Comparison of ENCODE assay signal across 16 cellular contexts in genomic region chr13:98439136-98439828, GRCh38.
DNase-seq lines count a peak whose midpoint lies in the region; ATAC-seq and TF ChIP-seq lines count a peak whose summit lies in the region.
"Had no signal": no experiment of that assay in that cellular context is flagged by ENCODE, and none has a peak within 500 bp of the region (broad histone marks: within the 10 kb centered on the region; RNA-seq: fewer than 3 reads in every experiment).

No MANE protein-coding gene starts in this region.

- DNase-seq in Karpas-422 (no peak), chondrocyte (ENCODE audit: low spot score) (peak; percentile 67), neural crest cell (ENCODE audit: low read depth, low spot score) (no peak), natural killer cell (no peak), SW480 (ENCODE audit: low spot score) (no peak), NCI-H526 treated with DMSO at 0.1 percent for 48 hours (lab: John Stamatoyannopoulos, UW) (no peak), activated gamma-delta T cell (lab: John Stamatoyannopoulos, UW) (no peak)
- DNase-seq: BE2C; CD4-positive, alpha-beta memory T cell; DMS153; DND-41; GF-D8; GOT3; H9 had no signal

- H3K27me3 ChIP-seq in Karpas-422 (ENCODE audit: low read length), result no peaks in the 10 kb centered on the region
- H3K27me3 ChIP-seq: BE2C had no signal

- intact Hi-C loops in natural killer cell (cut with micrococcal nuclease), result no loop called here

- H3K4me2 ChIP-seq in Karpas-422 (ENCODE audit: low read depth, low read length, poor library complexity, severe bottlenecking), result no peak overlapping the region
- H3K4me2 ChIP-seq: A549 had no signal

- H3K27me3 Mint-ChIP-seq in chondrocyte (ENCODE audit: low read depth) (no peaks in the 10 kb centered on the region), neural crest cell (ENCODE audit: low read depth) (peaks cover 3% of the 10 kb centered on the region), natural killer cell (ENCODE audit: low read depth in 2 of 2) (peaks cover 0 to 2% of the 10 kb centered on the region in 2 donors)

- no peak overlapping the region for H3K9ac ChIP-seq in Karpas-422 (ENCODE audit: low read length)

- H3K27ac Mint-ChIP-seq in chondrocyte (ENCODE audit: unreplicated experiment) (no peak overlapping the region), neural crest cell (ENCODE audit: unreplicated experiment) (peak overlapping the region; percentile 12), natural killer cell (no peak overlapping the region)
- H3K27ac Mint-ChIP-seq: CD4-positive, alpha-beta memory T cell had no signal

- no peak overlapping the region for H3K27ac ChIP-seq in Karpas-422 (ENCODE audit: low read length)
- H3K27ac ChIP-seq: A549, C4-2B had no signal

- H3K4me3 ChIP-seq in Karpas-422 (ENCODE audit: low read length), result peak overlapping the region; percentile 25; the same call in 1 of the 2 replicates
- H3K4me3 ChIP-seq: A549 had no signal

- H3K9me3 Mint-ChIP-seq in chondrocyte (ENCODE audit: low read depth) (no peaks in the 10 kb centered on the region), neural crest cell (no peaks in the 10 kb centered on the region), natural killer cell (no peaks in the 10 kb centered on the region)
- H3K9me3 Mint-ChIP-seq: CD4-positive, alpha-beta memory T cell; H9 had no signal

- no peak overlapping the region for H2AFZ ChIP-seq in Karpas-422 (ENCODE audit: low read length)

- H3K4me3 Mint-ChIP-seq in chondrocyte (ENCODE audit: unreplicated experiment) (no peak overlapping the region), neural crest cell (peak overlapping the region; percentile 38), natural killer cell (no peak overlapping the region)
- H3K4me3 Mint-ChIP-seq: CD4-positive, alpha-beta memory T cell; H9 had no signal

- no peaks in the 10 kb centered on the region for H3K79me2 ChIP-seq in Karpas-422 (ENCODE audit: low read length)

- H3K4me1 ChIP-seq in Karpas-422 (ENCODE audit: low read length), result peaks cover 39% of the 10 kb centered on the region

- peaks cover 19% of the 10 kb centered on the region for H3K4me1 Mint-ChIP-seq in chondrocyte (ENCODE audit: low read depth)
- H3K4me1 Mint-ChIP-seq in neural crest cell, result peaks cover 4% of the 10 kb centered on the region
- H3K4me1 Mint-ChIP-seq in natural killer cell, result no peaks in the 10 kb centered on the region
- H3K4me1 Mint-ChIP-seq: H9 had no signal

- no peak for ATAC-seq in natural killer cell
- ATAC-seq: A549 had no signal

- no peak for TF ChIP-seq CTCF in chondrocyte (IDR thresholded peaks at IDR 0.05)
- TF ChIP-seq CTCF in neural crest cell (conservative IDR thresholded peaks at IDR 0.05), result no peak
- TF ChIP-seq CTCF in natural killer cell (IDR thresholded peaks at IDR 0.05), result no peak

- H3K36me3 Mint-ChIP-seq in chondrocyte (ENCODE audit: low read depth), result peaks cover 34% of the 10 kb centered on the region
- peaks cover 15% of the 10 kb centered on the region for H3K36me3 Mint-ChIP-seq in neural crest cell (ENCODE audit: low read depth)
- no peaks in the 10 kb centered on the region for H3K36me3 Mint-ChIP-seq in natural killer cell
- H3K36me3 Mint-ChIP-seq: CD4-positive, alpha-beta memory T cell had no signal

- H3K36me3 ChIP-seq in Karpas-422 (ENCODE audit: insufficient read depth, low read length), result no peaks in the 10 kb centered on the region

- no peaks in the 10 kb centered on the region for H3K9me2 ChIP-seq in Karpas-422 (replicated peaks; ENCODE audit: insufficient read depth, low read length)

- peaks cover 9% of the 10 kb centered on the region; the same call in 1 of the 2 replicates for H4K20me1 ChIP-seq in Karpas-422 (ENCODE audit: insufficient read depth, low read depth, low read length)

- no peaks in the 10 kb centered on the region for H3K9me3 ChIP-seq in Karpas-422 (ENCODE audit: low read length)
- H3K9me3 ChIP-seq: A549, BE2C had no signal
